1 cellular context compared by ENCODE assay signal in genomic region chr17:29165800-29166506, GRCh38.
TF ChIP-seq lines count a peak whose summit lies in the region.

No MANE protein-coding gene starts in this region.

TF ChIP-seq in IMR-90, 13 proteins besides CTCF, POLR2A, EP300 and RAD21 (continued from another document):
- TF ChIP-seq USF2 (IDR thresholded peaks at IDR 0.05; ENCODE audit: low read depth, low read length) (no peak), BHLHE40 (IDR thresholded peaks at IDR 0.05; ENCODE audit: low read depth, low read length) (no peak), MAZ (IDR thresholded peaks at IDR 0.05; ENCODE audit: borderline replicate concordance, low read depth, low read length) (no peak)
